In the genomic region with DNA sequence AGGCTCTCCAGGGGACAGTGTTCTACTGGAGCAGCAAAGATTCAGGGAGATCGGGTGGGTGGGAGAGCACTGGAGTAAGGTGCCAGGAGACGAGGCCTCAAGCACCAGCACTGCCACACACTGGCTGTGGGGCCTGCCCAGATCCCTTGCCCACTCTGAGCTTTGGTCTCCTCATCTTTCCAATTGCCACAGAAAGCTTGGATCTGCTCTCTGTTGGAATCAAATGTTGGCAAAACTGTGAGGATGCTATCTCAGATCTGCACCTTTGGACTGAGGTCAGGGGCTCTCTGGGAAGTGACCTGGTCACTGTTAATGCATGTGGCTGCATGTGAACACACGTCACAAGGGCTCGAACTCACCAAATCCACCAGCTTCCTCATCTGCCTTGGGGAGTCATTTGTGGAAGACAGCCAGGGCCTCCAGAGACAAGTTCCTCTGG, we compare ENCODE assay signal across 23 cellular contexts. TPM values are rescaled to one million over a fixed set of nuclear protein-coding genes. Genes with fewer than 3 reads are reported as not detected.
DNase-seq lines count a peak whose midpoint lies in the region; ATAC-seq, FAIRE-seq and TF ChIP-seq lines count a peak whose summit lies in the region.
"Had no signal": no experiment of that assay in that cellular context is flagged by ENCODE, and none has a peak within 500 bp of the region (broad histone marks: within the 10 kb centered on the region; RNA-seq: fewer than 3 reads in every experiment).

No MANE protein-coding gene starts in this region.

- no peak for TF ChIP-seq CTCF in HepG2 (CRISPR knock-in tag; IDR thresholded peaks at IDR 0.05)
- no peak for TF ChIP-seq CTCF in ascending aorta (IDR thresholded peaks at IDR 0.05)

- peak; percentile 22 for ATAC-seq in HepG2
- ATAC-seq: GM23338 had no signal

- peak overlapping the region; percentile 87 for H3K27ac ChIP-seq in HepG2 (ENCODE audit: extremely low read length, insufficient read depth, low read length)
- H3K27ac ChIP-seq in mesendoderm (ENCODE audit: low read depth, low read length): no peak overlapping the region
- peak overlapping the region; percentile 91 for H3K27ac ChIP-seq in subcutaneous abdominal adipose tissue (ENCODE audit: low read depth, low read length)
- no peak overlapping the region for H3K27ac ChIP-seq in ascending aorta

- no peak overlapping the region for H4K8ac ChIP-seq in mesendoderm (ENCODE audit: low read depth, low read length)

- peaks cover 81% of the 10 kb centered on the region for H3K4me1 ChIP-seq in HepG2 (ENCODE audit: insufficient read depth, low read length)
- H3K4me1 ChIP-seq in mesendoderm (ENCODE audit: control insufficient read depth, low read depth, low read length): no peaks in the 10 kb centered on the region
- peaks cover 0 to 37% (median 23%) of the 10 kb centered on the region in 5 donors for H3K4me1 ChIP-seq in subcutaneous abdominal adipose tissue (ENCODE audit: control insufficient read depth in 5 of 5, insufficient read depth in 5 of 5, low read length in 5 of 5)
- H3K4me1 ChIP-seq in ascending aorta: no peaks in the 10 kb centered on the region

- peak; percentile 18 for DNase-seq in HepG2 (ENCODE audit: low spot score)
- DNase-seq in mesendoderm: no peak
- DNase-seq in OCI-M2 (lab: John Stamatoyannopoulos, UW; ENCODE audit: unreplicated experiment): no peak
- no peak for DNase-seq in HCEC 1CT
- no peak for DNase-seq in ascending aorta (ENCODE audit: low spot score in 2 of 2)
- DNase-seq: C1 segment of cervical spinal cord; Calu3; CD4-positive, alpha-beta memory T cell; COR-L47; DMS53; DMS79 treated with DMSO at 0.1 percent for 48 hours; GF-D8; H9; HFFc6 had no signal

- H3K36me3 ChIP-seq in HepG2 (replicated peaks in 1 of 2; ENCODE audit: control insufficient read depth in 1 of 2, insufficient read depth in 2 of 2, low read length in 2 of 2) (no peaks in the 10 kb centered on the region), mesendoderm (ENCODE audit: control insufficient read depth, insufficient read depth, low read length) (no peaks in the 10 kb centered on the region), subcutaneous abdominal adipose tissue (ENCODE audit: control insufficient read depth in 5 of 5, insufficient read depth in 5 of 5, low read length in 5 of 5) (no peaks in the 10 kb centered on the region), ascending aorta (no peaks in the 10 kb centered on the region)

- H3K4me3 ChIP-seq in HepG2 (replicated peaks in 1 of 3; ENCODE audit: insufficient read depth in 1 of 3, low read depth in 2 of 3, low read length in 3 of 3) (peak overlapping the region in 1 of 3 experiments; percentile 18; a peak in 1 of 6 replicates), mesendoderm (ENCODE audit: low read length) (no peak overlapping the region), subcutaneous abdominal adipose tissue (ENCODE audit: low read depth in 1 of 5, low read length in 5 of 5) (no peak overlapping the region), ascending aorta (no peak overlapping the region)
- H3K4me3 ChIP-seq: GM23338 had no signal

- no peak overlapping the region for H4K5ac ChIP-seq in mesendoderm (ENCODE audit: low read length)

- no peak for FAIRE-seq in HepG2 (lab: Jason Lieb, UNC)
- FAIRE-seq: GM12891, GM18507 had no signal

- no peak overlapping the region for H2AK5ac ChIP-seq in mesendoderm (ENCODE audit: low read length)

- H4K20me1 ChIP-seq in HepG2 (ENCODE audit: insufficient read depth, low read length): no peaks in the 10 kb centered on the region

- POLR2A ChIA-PET in HepG2 (lab: Yijun Ruan, JAX): interaction anchor here (1.0 to 5.1 kb wide), 11 partner anchors 15 to 65 kb away, joined by 3 to 76 read pairs (median 5); no protein-coding TSS in a partner anchor

- no peak for TF ChIP-seq POLR2A in HepG2 (IDR thresholded peaks at IDR 0.05; ENCODE audit: insufficient read depth in 1 of 2, low read depth in 2 of 2, low read length in 2 of 2)

- intact Hi-C loops in HepG2 (cut with micrococcal nuclease; ENCODE audit: unreplicated experiment): no loop called here
- intact Hi-C loops in ascending aorta (cut with DNase I): no loop called here

- H3K9ac ChIP-seq in HepG2 (ENCODE audit: insufficient read depth, low read depth, low read length): peak overlapping the region; percentile 43; the same call in 1 of the 2 replicates
- H3K9ac ChIP-seq in mesendoderm (ENCODE audit: low read length): no peak overlapping the region
- no peak overlapping the region for H3K9ac ChIP-seq in subcutaneous abdominal adipose tissue (ENCODE audit: low read length in 5 of 5)

- no peak overlapping the region for H2BK120ac ChIP-seq in mesendoderm (ENCODE audit: low read depth, low read length)

- H2AFZ ChIP-seq in HepG2 (ENCODE audit: low read length): no peak overlapping the region
- H2AFZ ChIP-seq: GM23338 had no signal

- no TSS peak for BruUV-seq in HepG2 (replicated peaks; lab: Mats Ljungman, UMichigan)

- in situ Hi-C loops in HepG2 (cut with HindIII; ENCODE audit: extremely low pct_ligation_motif_present, low pct_unique_long_range_greater_than_20kb): loop anchor here (5.0 kb wide), 1 partner anchor 61 kb away; no protein-coding TSS in a partner anchor

- peak overlapping the region; percentile 75 for H3K4ac ChIP-seq in mesendoderm (ENCODE audit: low read depth, low read length)

- no peak overlapping the region for H2BK15ac ChIP-seq in mesendoderm (replicated peaks; ENCODE audit: low read depth)

- CTCF ChIA-PET in HepG2 (lab: Yijun Ruan, JAX; ENCODE audit: low intra/inter-chr PET ratio, low total read pairs): no interaction called here

- H3K79me1 ChIP-seq in mesendoderm (ENCODE audit: low read length): no peaks in the 10 kb centered on the region

- TF ChIP-seq EP300 in HepG2 (IDR thresholded peaks at IDR 0.05; ENCODE audit: low read depth in 2 of 2, low read length in 2 of 2): no peak
- TF ChIP-seq EP300 in HepG2 (CRISPR knock-in tag; IDR thresholded peaks at IDR 0.05; ENCODE audit: borderline replicate concordance): no peak

- no peak overlapping the region for H3K23ac ChIP-seq in mesendoderm (ENCODE audit: low read length)

- H3K79me2 ChIP-seq in HepG2 (ENCODE audit: insufficient read depth, low read length) (no peaks in the 10 kb centered on the region), mesendoderm (ENCODE audit: control insufficient read depth, insufficient read depth, low read length) (no peaks in the 10 kb centered on the region)

- TF ChIP-seq RAD21 in HepG2 (CRISPR knock-in tag; IDR thresholded peaks at IDR 0.05): no peak

- no CpG with 5 or more reads among the region's 4 CpGs for WGBS in HepG2 (ENCODE audit: low lambda C conversion rate)
- no CpG with 5 or more reads among the region's 4 CpGs for WGBS in mesendoderm (ENCODE audit: extremely low coverage, insufficient coverage, low lambda C conversion rate)

- no peaks in the 10 kb centered on the region for H3K27me3 ChIP-seq in HepG2 (ENCODE audit: control insufficient read depth in 1 of 2, insufficient read depth in 2 of 2, low read length in 2 of 2)
- no peaks in the 10 kb centered on the region for H3K27me3 ChIP-seq in mesendoderm (ENCODE audit: insufficient read depth, low read length, poor library complexity)
- peaks cover 0 to 12% (median 3%) of the 10 kb centered on the region in 5 donors for H3K27me3 ChIP-seq in subcutaneous abdominal adipose tissue (ENCODE audit: control insufficient read depth in 5 of 5, insufficient read depth in 4 of 5, low read length in 5 of 5)
- no peaks in the 10 kb centered on the region for H3K27me3 ChIP-seq in ascending aorta

- H3K56ac ChIP-seq in mesendoderm (ENCODE audit: low read length): no peak overlapping the region

- H3K4me2 ChIP-seq in HepG2 (ENCODE audit: low read depth, low read length) (peak overlapping the region; percentile 54), mesendoderm (ENCODE audit: low read length) (no peak overlapping the region)
- H3K4me2 ChIP-seq: GM23338 had no signal

- H2BK5ac ChIP-seq in mesendoderm (ENCODE audit: low read length): no peak overlapping the region

- H3K18ac ChIP-seq in mesendoderm (ENCODE audit: low read length): peak overlapping the region; percentile 68

- no peaks in the 10 kb centered on the region for H3K9me3 ChIP-seq in HepG2 (ENCODE audit: low read length)
- no peaks in the 10 kb centered on the region for H3K9me3 ChIP-seq in subcutaneous abdominal adipose tissue (ENCODE audit: control insufficient read depth in 5 of 5, low read length in 5 of 5)
- no peaks in the 10 kb centered on the region for H3K9me3 ChIP-seq in ascending aorta

RNA-seq across cellular contexts. Expression of gene RIPPLY1, which starts 1.3 kb away (rescaled TPM):
- 0.49 and 0.86 TPM in 2 replicates for total RNA-seq in HepG2 (2016; rRNA removed; fragmentation: Illumina TruSeq; extraction: Trizol)
- 0.26 TPM in 1 of 2 replicates, not detected in the other for total RNA-seq in HepG2 (2016; cell fraction: cytosol; rRNA removed; fragmentation: Illumina TruSeq; extraction: Trizol; ENCODE audit: low read depth)
- total RNA-seq in HepG2 (2016; cell fraction: insoluble cytoplasmic fraction; rRNA removed; fragmentation: Illumina TruSeq; extraction: Trizol): 0.39 and 0.43 TPM in 2 replicates
- 0.40 and 0.72 TPM in 2 replicates for total RNA-seq in HepG2 (2016; cell fraction: membrane; rRNA removed; fragmentation: Illumina TruSeq; extraction: Trizol)
- total RNA-seq in HepG2 (2016; cell fraction: nucleus; rRNA removed; fragmentation: Illumina TruSeq; extraction: Trizol): 0.87 TPM in 1 of 2 replicates, not detected in the other
- 0.33 and 0.41 TPM in 2 replicates for polyA plus RNA-seq in HepG2 (2011; rRNA removed)
- polyA plus RNA-seq in HepG2 (2011; cell fraction: cytosol; rRNA removed): 0.21 and 0.54 TPM in 2 replicates
- polyA plus RNA-seq in HepG2 (2011; cell fraction: nucleus; rRNA removed): 0.19 TPM in 1 of 2 replicates, not detected in the other
- polyA plus RNA-seq in HepG2 (2012): 0.25 and 0.40 TPM in 2 replicates
- 0.27 and 0.34 TPM in 2 replicates for polyA plus RNA-seq in HepG2 (2016; cell fraction: cytosol; fragmentation: Illumina TruSeq; extraction: Trizol; ENCODE audit: low read depth)
- polyA plus RNA-seq in HepG2 (2016; cell fraction: insoluble cytoplasmic fraction; fragmentation: Illumina TruSeq; extraction: Trizol; ENCODE audit: low read depth): 0.35 and 0.63 TPM in 2 replicates
- 0.42 and 0.45 TPM in 2 replicates for polyA plus RNA-seq in HepG2 (2016; cell fraction: membrane; fragmentation: Illumina TruSeq; extraction: Trizol; ENCODE audit: low read depth)
- 0.49 TPM in 1 of 2 replicates, not detected in the other for polyA plus RNA-seq in HepG2 (2016; cell fraction: nucleus; fragmentation: Illumina TruSeq; extraction: Trizol; ENCODE audit: insufficient read depth, low read depth)
- 0.28 TPM in 1 of 2 replicates, not detected in the other for polyA minus RNA-seq in HepG2 (2011; rRNA and poly(A)+ RNA removed; ENCODE audit: low replicate concordance)
- not detected in 2 replicates for polyA minus RNA-seq in HepG2 (2011; cell fraction: cytosol; rRNA and poly(A)+ RNA removed)
- polyA minus RNA-seq in HepG2 (2011; cell fraction: nucleus; rRNA and poly(A)+ RNA removed): 0.64 TPM in 1 of 2 replicates, not detected in the other
- 0.03 TPM for polyA plus RNA-seq in mesendoderm (2013, experiment 1 of 2)
- 0.07 TPM for polyA plus RNA-seq in mesendoderm (2013, experiment 2 of 2)
- not detected for total RNA-seq in ascending aorta
- total RNA-seq: A673; CD4-positive, alpha-beta memory T cell; Daoy; G401; GM23338; H4; H9; HFFc6 had no signal
- polyA plus RNA-seq: CD4-positive, alpha-beta memory T cell; GM23338 had no signal

RNA-seq across cellular contexts. Expression of gene CLDN2, which starts 18.4 kb away (rescaled TPM):
- total RNA-seq in HepG2 (2016; rRNA removed; fragmentation: Illumina TruSeq; extraction: Trizol) (1.1 and 1.5 TPM in 2 replicates), ascending aorta (0.43 TPM)
- total RNA-seq in HepG2 (2016; cell fraction: cytosol; rRNA removed; fragmentation: Illumina TruSeq; extraction: Trizol; ENCODE audit: low read depth): 0.20 and 0.26 TPM in 2 replicates
- total RNA-seq in HepG2 (2016; cell fraction: insoluble cytoplasmic fraction; rRNA removed; fragmentation: Illumina TruSeq; extraction: Trizol): 0.61 and 1.3 TPM in 2 replicates
- 0.59 and 0.72 TPM in 2 replicates for total RNA-seq in HepG2 (2016; cell fraction: membrane; rRNA removed; fragmentation: Illumina TruSeq; extraction: Trizol)
- total RNA-seq in HepG2 (2016; cell fraction: nucleus; rRNA removed; fragmentation: Illumina TruSeq; extraction: Trizol): 1.3 and 1.6 TPM in 2 replicates
- polyA plus RNA-seq in HepG2 (2011; rRNA removed): 1.0 and 1.3 TPM in 2 replicates
- 0.83 and 1.1 TPM in 2 replicates for polyA plus RNA-seq in HepG2 (2011; cell fraction: cytosol; rRNA removed)
- polyA plus RNA-seq in HepG2 (2011; cell fraction: nucleus; rRNA removed): 0.55 and 0.59 TPM in 2 replicates
- 0.47 and 0.85 TPM in 2 replicates for polyA plus RNA-seq in HepG2 (2012)
- polyA plus RNA-seq in HepG2 (2016; cell fraction: cytosol; fragmentation: Illumina TruSeq; extraction: Trizol; ENCODE audit: low read depth): 0.24 and 0.27 TPM in 2 replicates
- 1.2 and 1.5 TPM in 2 replicates for polyA plus RNA-seq in HepG2 (2016; cell fraction: insoluble cytoplasmic fraction; fragmentation: Illumina TruSeq; extraction: Trizol; ENCODE audit: low read depth)
- polyA plus RNA-seq in HepG2 (2016; cell fraction: membrane; fragmentation: Illumina TruSeq; extraction: Trizol; ENCODE audit: low read depth): 0.60 and 0.61 TPM in 2 replicates
- 2.0 and 2.2 TPM in 2 replicates for polyA plus RNA-seq in HepG2 (2016; cell fraction: nucleus; fragmentation: Illumina TruSeq; extraction: Trizol; ENCODE audit: insufficient read depth, low read depth)
- 1.3 TPM in 1 of 2 replicates, not detected in the other for polyA minus RNA-seq in HepG2 (2011; rRNA and poly(A)+ RNA removed; ENCODE audit: low replicate concordance)
- polyA minus RNA-seq in HepG2 (2011; cell fraction: cytosol; rRNA and poly(A)+ RNA removed): 0.18 and 0.30 TPM in 2 replicates
- 0.26 and 0.50 TPM in 2 replicates for polyA minus RNA-seq in HepG2 (2011; cell fraction: nucleus; rRNA and poly(A)+ RNA removed)
- polyA plus RNA-seq in mesendoderm (2013, experiment 1 of 2): 0.01 TPM
- not detected for polyA plus RNA-seq in mesendoderm (2013, experiment 2 of 2)
- total RNA-seq: A673; CD4-positive, alpha-beta memory T cell; Daoy; G401; GM23338; H4; H9; HFFc6 had no signal
- polyA plus RNA-seq: BJ, GM23338 had no signal

Comparison
In these comparisons a context has a peak if more than half of its experiments do, and no peak if none do; other contexts are left out.
1. H3K27ac ChIP-seq: peak in HepG2 (single experiment) and subcutaneous abdominal adipose tissue (single experiment); none in mesendoderm (single experiment) and ascending aorta (0 of 2).